8 cellular contexts compared by ENCODE assay signal in genomic region chr3:20225769-20226168, GRCh38. TPM values are rescaled to one million over a fixed set of nuclear protein-coding genes. Genes with fewer than 3 reads are reported as not detected.
DNase-seq lines count a peak whose midpoint lies in the region; ATAC-seq and TF ChIP-seq lines count a peak whose summit lies in the region.

No MANE protein-coding gene starts in this region.

- DNase-seq in NCI-H345 (lab: John Stamatoyannopoulos, UW) (peak; percentile 0), NCI-H345 treated with DMSO at 0.1 percent for 48 hours (lab: John Stamatoyannopoulos, UW; ENCODE audit: unreplicated experiment) (no peak), NCI-H524 (lab: John Stamatoyannopoulos, UW) (peak; percentile 9 to 76), endothelial cell (ENCODE audit: low spot score) (no peak), progenitor cell of endocrine pancreas (ENCODE audit: low spot score, unreplicated experiment) (no peak), DMS153 treated with DMSO at 0.1 percent for 48 hours (lab: John Stamatoyannopoulos, UW; ENCODE audit: unreplicated experiment) (no peak)

- H3K4me1 Mint-ChIP-seq in endothelial cell (ENCODE audit: unreplicated experiment) (peaks cover 2% of the 10 kb centered on the region), progenitor cell of endocrine pancreas (ENCODE audit: low read depth) (no peaks in the 10 kb centered on the region)

- H3K27ac Mint-ChIP-seq in endothelial cell (ENCODE audit: unreplicated experiment) (no peak overlapping the region), progenitor cell of endocrine pancreas (no peak overlapping the region)

- TF ChIP-seq CTCF in endothelial cell (IDR thresholded peaks at IDR 0.05; ENCODE audit: unreplicated experiment) (peak; percentile 23), progenitor cell of endocrine pancreas (IDR thresholded peaks at IDR 0.05; ENCODE audit: unreplicated experiment) (peak; percentile 49)

- no peaks in the 10 kb centered on the region for H3K9me3 Mint-ChIP-seq in endothelial cell (ENCODE audit: unreplicated experiment)
- H3K9me3 Mint-ChIP-seq in progenitor cell of endocrine pancreas (ENCODE audit: low read depth) = no peaks in the 10 kb centered on the region

- no peak overlapping the region for H3K4me3 Mint-ChIP-seq in endothelial cell (ENCODE audit: unreplicated experiment)
- no peak overlapping the region for H3K4me3 Mint-ChIP-seq in progenitor cell of endocrine pancreas (ENCODE audit: low read depth)

- no peak for ATAC-seq in GM21526 (IDR thresholded peaks at IDR 0.05; ENCODE audit: low FRiP score, unreplicated experiment)
- ATAC-seq in HG03025 (IDR thresholded peaks at IDR 0.05; ENCODE audit: low FRiP score, unreplicated experiment) = no peak

- H3K27me3 Mint-ChIP-seq in endothelial cell (ENCODE audit: unreplicated experiment) (no peaks in the 10 kb centered on the region), progenitor cell of endocrine pancreas (no peaks in the 10 kb centered on the region)

- H3K36me3 Mint-ChIP-seq in endothelial cell (ENCODE audit: low read depth, unreplicated experiment) (no peaks in the 10 kb centered on the region), progenitor cell of endocrine pancreas (ENCODE audit: insufficient read depth) (no peaks in the 10 kb centered on the region)

RNA-seq across cellular contexts. Expression of gene SGO1, which starts 39.8 kb away (rescaled TPM):
- total RNA-seq in endothelial cell (ENCODE audit: unreplicated experiment) = 8.1 TPM
- 14.8 and 15.1 TPM in 2 replicates for total RNA-seq in progenitor cell of endocrine pancreas

Comparison
In these comparisons a context has a peak if more than half of its experiments do, and no peak if none do; other contexts are left out.
1. DNase-seq: peak in NCI-H345 (single experiment) and NCI-H524 (2 of 2); none in NCI-H345 treated with DMSO at 0.1 percent for 48 hours (single experiment), endothelial cell (single experiment), progenitor cell of endocrine pancreas (single experiment) and DMS153 treated with DMSO at 0.1 percent for 48 hours (single experiment).